ENCODE assay signal across 14 cellular contexts in genomic region chr6:53436904-53437303, GRCh38.
A peak's percentile ranks its signal among the peaks of the same experiment; 100 is the strongest.
DNase-seq lines count a peak whose midpoint lies in the region; ATAC-seq, FAIRE-seq and TF ChIP-seq lines count a peak whose summit lies in the region.
"Had no signal": no experiment of that assay in that cellular context is flagged by ENCODE, and none has a peak within 500 bp of the region (broad histone marks: within the 10 kb centered on the region; RNA-seq: fewer than 3 reads in every experiment).

No MANE protein-coding gene starts in this region.

- peaks cover 27% of the 10 kb centered on the region for H3K4me1 Mint-ChIP-seq in mesothelial cell of epicardium

- DNase-seq in DND-41, result no peak
- peak; percentile 13 for DNase-seq in LHCN-M2 (ENCODE audit: low read depth)
- no peak for DNase-seq in bronchial epithelial cell (ENCODE audit: low read depth)
- DNase-seq in mesothelial cell of epicardium (ENCODE audit: low spot score in 2 of 2, unreplicated experiment in 2 of 2), result no peak
- DNase-seq in aorta, result no peak
- no peak for DNase-seq in NCI-H1694 treated with DMSO at 0.1 percent for 48 hours (lab: John Stamatoyannopoulos, UW)
- no peak for DNase-seq in NCI-H524 (lab: John Stamatoyannopoulos, UW)
- DNase-seq: effector memory CD4-positive, alpha-beta T cell; stimulated activated CD4-positive, alpha-beta T cell treated with anti-CD3 and anti-CD28 coated beads, Interleukin-4, amount 100 ng/mL, for 4 hours had no signal

- no peak overlapping the region; the same call in 1 of the 2 replicates for H2AFZ ChIP-seq in DND-41 (ENCODE audit: low read depth, low read length)

- H3K36me3 ChIP-seq in DND-41 (ENCODE audit: insufficient read depth, low read length) (no peaks in the 10 kb centered on the region), bronchial epithelial cell (ENCODE audit: control insufficient read depth, insufficient read depth, low read length) (no peaks in the 10 kb centered on the region), aorta (ENCODE audit: control insufficient read depth in 1 of 2, insufficient read depth in 2 of 2, low read length in 1 of 2) (no peaks in the 10 kb centered on the region)
- H3K36me3 ChIP-seq: adrenal gland, gastroesophageal sphincter, vagina had no signal

- no peak overlapping the region for H3K4me3 Mint-ChIP-seq in mesothelial cell of epicardium
- H3K4me3 Mint-ChIP-seq: activated T-cell treated with anti-CD3 and anti-CD28 coated beads, Interleukin-2, amount 50 U/mL, for 72 hours had no signal

- H3K27me3 Mint-ChIP-seq in mesothelial cell of epicardium (ENCODE audit: low read depth), result no peaks in the 10 kb centered on the region

- H3K27ac Mint-ChIP-seq in mesothelial cell of epicardium, result peak overlapping the region; percentile 31
- H3K27ac Mint-ChIP-seq: activated T-cell treated with anti-CD3 and anti-CD28 coated beads, Interleukin-2, amount 50 U/mL, for 72 hours had no signal

- intact Hi-C loops in aorta (cut with DNase I), result no loop called here

- peaks cover 10% of the 10 kb centered on the region for H3K4me1 ChIP-seq in DND-41 (ENCODE audit: insufficient read depth, low read length)
- H3K4me1 ChIP-seq in aorta (ENCODE audit: control insufficient read depth in 1 of 2, insufficient read depth in 2 of 2, low read length in 2 of 2), result peaks cover 0 to 9% of the 10 kb centered on the region in 2 donors

- no peak overlapping the region for H3K9ac ChIP-seq in DND-41 (ENCODE audit: low read depth, low read length)

- no peaks in the 10 kb centered on the region for H3K9me3 ChIP-seq in DND-41 (ENCODE audit: insufficient read depth, low read length, severe bottlenecking)
- no peaks in the 10 kb centered on the region for H3K9me3 ChIP-seq in aorta (ENCODE audit: control insufficient read depth, low read length)
- H3K9me3 ChIP-seq: adrenal gland, gastroesophageal sphincter, vagina had no signal

- H3K36me3 Mint-ChIP-seq in mesothelial cell of epicardium, result no peaks in the 10 kb centered on the region

- H3K9me3 Mint-ChIP-seq in mesothelial cell of epicardium, result no peaks in the 10 kb centered on the region
- H3K9me3 Mint-ChIP-seq: activated T-cell treated with anti-CD3 and anti-CD28 coated beads, Interleukin-2, amount 50 U/mL, for 72 hours had no signal

- FAIRE-seq in bronchial epithelial cell (lab: Jason Lieb, UNC), result peak; percentile 28

- peak; percentile 59; the same call in 2 of the 3 replicates for ATAC-seq in DND-41 (ENCODE audit: insufficient read depth, low read depth)
- ATAC-seq in GM18867 (IDR thresholded peaks at IDR 0.05; ENCODE audit: unreplicated experiment), result no peak
- no peak for ATAC-seq in aorta (ENCODE audit: low FRiP score)
- ATAC-seq: gastroesophageal sphincter had no signal

- H3K4me3 ChIP-seq in DND-41 (ENCODE audit: low read depth in 1 of 2, low read length in 2 of 2), result no peak overlapping the region
- H3K4me3 ChIP-seq in bronchial epithelial cell (ENCODE audit: low read depth, low read length), result no peak overlapping the region
- H3K4me3 ChIP-seq in aorta (ENCODE audit: low read length in 2 of 2), result no peak overlapping the region
- H3K4me3 ChIP-seq: adrenal gland, gastroesophageal sphincter, vagina had no signal

- H3K4me2 ChIP-seq in DND-41 (ENCODE audit: insufficient read depth, low read length), result no peak overlapping the region

- H3K27ac ChIP-seq in DND-41 (ENCODE audit: low read length), result peak overlapping the region; percentile 4; the same call in 1 of the 2 replicates
- no peak overlapping the region for H3K27ac ChIP-seq in aorta (ENCODE audit: low read depth in 1 of 2, low read length in 2 of 2)
- H3K27ac ChIP-seq: adrenal gland, gastroesophageal sphincter, vagina had no signal

- TF ChIP-seq CTCF in DND-41 (IDR thresholded peaks at IDR 0.05; ENCODE audit: borderline replicate concordance, extremely low read depth, low read length, poor library complexity, severe bottlenecking), result no peak
- TF ChIP-seq CTCF in bronchial epithelial cell (IDR thresholded peaks at IDR 0.05; ENCODE audit: insufficient read depth, low read length, severe bottlenecking), result no peak
- TF ChIP-seq CTCF in mesothelial cell of epicardium (IDR thresholded peaks at IDR 0.05; ENCODE audit: unreplicated experiment), result no peak

- H3K27me3 ChIP-seq in DND-41 (ENCODE audit: insufficient read depth, low read length, poor library complexity) (no peaks in the 10 kb centered on the region), bronchial epithelial cell (ENCODE audit: control insufficient read depth, insufficient read depth, low read length) (no peaks in the 10 kb centered on the region), aorta (ENCODE audit: control insufficient read depth in 1 of 2, insufficient read depth in 2 of 2, low read length in 1 of 2) (no peaks in the 10 kb centered on the region)
- H3K27me3 ChIP-seq: adrenal gland, gastroesophageal sphincter, vagina had no signal

- 36 to 54% methylated on average over 2 of the region's 2 CpGs for WGBS in aorta, 2 donors

- H4K20me1 ChIP-seq in DND-41 (ENCODE audit: insufficient read depth, low read length), result no peaks in the 10 kb centered on the region

- H3K79me2 ChIP-seq in DND-41 (ENCODE audit: insufficient read depth, low read length), result no peaks in the 10 kb centered on the region
